2 cellular contexts compared by ENCODE assay signal in the genomic region with DNA sequence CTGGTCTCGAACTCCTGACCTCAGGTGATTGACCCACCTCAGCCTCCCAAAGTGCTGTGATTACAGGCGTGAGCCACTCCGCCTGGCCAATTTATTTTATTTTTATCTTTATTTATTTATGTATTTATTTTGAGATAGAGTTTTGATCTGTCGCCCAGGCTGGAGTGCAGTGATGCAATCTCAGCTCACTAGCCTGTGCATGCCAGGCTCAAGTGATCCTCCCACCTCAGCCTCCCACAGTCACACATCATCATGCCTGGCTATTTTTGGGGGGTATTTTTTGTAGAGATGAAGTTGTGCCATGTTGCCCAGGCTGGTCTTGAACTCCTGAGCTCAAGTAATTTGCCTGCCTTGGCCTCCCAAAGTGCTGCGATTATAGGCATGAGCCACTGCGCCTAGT. TPM values are rescaled to one million over a fixed set of nuclear protein-coding genes. Genes with fewer than 3 reads are reported as not detected.
"Had no signal": no experiment of that assay in that cellular context is flagged by ENCODE, and none has a peak within 500 bp of the region (broad histone marks: within the 10 kb centered on the region; RNA-seq: fewer than 3 reads in every experiment).

No MANE protein-coding gene starts in this region.

RNA-seq across cellular contexts. Expression of a gene that starts 14.8 kb away (rescaled TPM):
- total RNA-seq: psoas muscle had no signal
- polyA plus RNA-seq: neural cell had no signal
